1 cellular context compared by ENCODE assay signal in genomic region chr12:106962291-106962690, GRCh38.
TF ChIP-seq lines count a peak whose summit lies in the region.

No MANE protein-coding gene starts in this region.

TF ChIP-seq in HepG2, 621 proteins besides CTCF, POLR2A, EP300 and RAD21:
- TF ChIP-seq ZNF597 (CRISPR knock-in tag; IDR thresholded peaks at IDR 0.05), result no peak
- no peak for TF ChIP-seq SRSF1 (optimal IDR thresholded peaks at IDR 0.05; ENCODE audit: low read depth, low read length)
- no peak for TF ChIP-seq GATAD1 (CRISPR knock-in tag; IDR thresholded peaks at IDR 0.05)
- TF ChIP-seq ZEB1 (IDR thresholded peaks at IDR 0.05; ENCODE audit: insufficient replicate concordance, low read depth), result no peak
- no peak for TF ChIP-seq ZNF337 (CRISPR knock-in tag; IDR thresholded peaks at IDR 0.05; ENCODE audit: borderline replicate concordance, low read depth)
- TF ChIP-seq NR3C1 (CRISPR knock-in tag; IDR thresholded peaks at IDR 0.05), result no peak
- TF ChIP-seq ZNF17 (CRISPR knock-in tag; IDR thresholded peaks at IDR 0.05), result no peak
